In genomic region chr22:25564320-25564978, GRCh38 we compare ENCODE assay signal across 1 cellular context.
A peak's percentile ranks its signal among the peaks of the same experiment; 100 is the strongest.
TF ChIP-seq lines count a peak whose summit lies in the region.

Gene GRK3 (plus strand): TSS chr22:25564675. CDS start chr22:25565041, 366 bp downstream.

TF ChIP-seq in HepG2, 621 proteins besides CTCF, POLR2A, EP300 and RAD21 (continued from another document and continues in another):
- TF ChIP-seq ARID4A (CRISPR knock-in tag; IDR thresholded peaks at IDR 0.05; ENCODE audit: borderline replicate concordance): peak; percentile 32; the same call in 1 of the 2 replicates
- no peak for TF ChIP-seq LCORL (IDR thresholded peaks at IDR 0.05)
- TF ChIP-seq LCORL (CRISPR knock-in tag; IDR thresholded peaks at IDR 0.05): peak; percentile 8; the same call in 1 of the 2 replicates
- TF ChIP-seq MAF1 (CRISPR knock-in tag; IDR thresholded peaks at IDR 0.05; ENCODE audit: borderline replicate concordance): no peak
- TF ChIP-seq ZNF737 (CRISPR knock-in tag; IDR thresholded peaks at IDR 0.05; ENCODE audit: borderline replicate concordance): no peak
- no peak for TF ChIP-seq MTERF4 (CRISPR knock-in tag; IDR thresholded peaks at IDR 0.05)
- TF ChIP-seq ZNF891 (CRISPR knock-in tag; IDR thresholded peaks at IDR 0.05): peak; percentile 5; the same call in 1 of the 2 replicates
- TF ChIP-seq ZNF674 (CRISPR knock-in tag; IDR thresholded peaks at IDR 0.05; ENCODE audit: low read depth): no peak
- TF ChIP-seq ZBTB44 (CRISPR knock-in tag; IDR thresholded peaks at IDR 0.05): no peak
- TF ChIP-seq ZNF678 (CRISPR knock-in tag; IDR thresholded peaks at IDR 0.05): 0 out of 2 replicates have a peak, but pooled peaks have one; percentile 9
- no peak for TF ChIP-seq ZNF615 (CRISPR knock-in tag; IDR thresholded peaks at IDR 0.05; ENCODE audit: borderline replicate concordance)
- TF ChIP-seq GABPA (IDR thresholded peaks at IDR 0.05; ENCODE audit: low read depth, low read length): no peak
- no peak for TF ChIP-seq GABPA (CRISPR knock-in tag; IDR thresholded peaks at IDR 0.05; ENCODE audit: low read depth)
- TF ChIP-seq HNRNPL (IDR thresholded peaks at IDR 0.05; ENCODE audit: low read depth, low read length): no peak
- TF ChIP-seq SP4 (CRISPR knock-in tag; IDR thresholded peaks at IDR 0.05): 0 out of 2 replicates have a peak, but pooled peaks have one; percentile 41
- TF ChIP-seq ETS1 (CRISPR knock-in tag; IDR thresholded peaks at IDR 0.05): no peak
- TF ChIP-seq HES4 (CRISPR knock-in tag; IDR thresholded peaks at IDR 0.05; ENCODE audit: borderline replicate concordance): no peak
- TF ChIP-seq ZNF782 (CRISPR knock-in tag; IDR thresholded peaks at IDR 0.05; ENCODE audit: borderline replicate concordance): peak; percentile 32; the same call in 1 of the 2 replicates
- peak; percentile 45; the same call in 1 of the 2 replicates for TF ChIP-seq KMT2B (CRISPR knock-in tag; IDR thresholded peaks at IDR 0.05)
- no peak for TF ChIP-seq ZNF101 (CRISPR knock-in tag; IDR thresholded peaks at IDR 0.05; ENCODE audit: borderline replicate concordance, low read depth)
- TF ChIP-seq HMGA1 (CRISPR knock-in tag; conservative IDR thresholded peaks at IDR 0.05): no peak
- no peak for TF ChIP-seq ZNF775 (CRISPR knock-in tag; IDR thresholded peaks at IDR 0.05; ENCODE audit: borderline replicate concordance)
- TF ChIP-seq SOX5 (CRISPR knock-in tag; IDR thresholded peaks at IDR 0.05; ENCODE audit: borderline replicate concordance): no peak
- TF ChIP-seq HINFP (CRISPR knock-in tag; IDR thresholded peaks at IDR 0.05; ENCODE audit: low read depth): 0 out of 2 replicates have a peak, but pooled peaks have one; percentile 39
- no peak for TF ChIP-seq PLRG1 (conservative IDR thresholded peaks at IDR 0.05)
- 0 out of 2 replicates have a peak, but pooled peaks have one; percentile 8 for TF ChIP-seq HOXA3 (CRISPR knock-in tag; IDR thresholded peaks at IDR 0.05)
- no peak for TF ChIP-seq SMC3 (IDR thresholded peaks at IDR 0.05; ENCODE audit: low read length)
- peak; percentile 68 for TF ChIP-seq ZNF687 (CRISPR knock-in tag; IDR thresholded peaks at IDR 0.05)
- no peak for TF ChIP-seq ZNF354B (CRISPR knock-in tag; IDR thresholded peaks at IDR 0.05)
- peak; percentile 32; the same call in 1 of the 2 replicates for TF ChIP-seq ZC3H4 (CRISPR knock-in tag; IDR thresholded peaks at IDR 0.05; ENCODE audit: borderline replicate concordance)
- TF ChIP-seq ATF4 (CRISPR knock-in tag; IDR thresholded peaks at IDR 0.05): peak in 1 of 2 experiments; percentile 81; a peak in 2 of 4 replicates
- peak; percentile 68 for TF ChIP-seq GABPB1 (CRISPR knock-in tag; IDR thresholded peaks at IDR 0.05)
- TF ChIP-seq ZNF7 (CRISPR knock-in tag; IDR thresholded peaks at IDR 0.05): no peak
- TF ChIP-seq SP5 (CRISPR knock-in tag; IDR thresholded peaks at IDR 0.05; ENCODE audit: borderline replicate concordance, low read depth): 0 out of 2 replicates have a peak, but pooled peaks have one; percentile 52
- no peak for TF ChIP-seq IRF2 (CRISPR knock-in tag; IDR thresholded peaks at IDR 0.05)
- TF ChIP-seq HNF4G (IDR thresholded peaks at IDR 0.05; ENCODE audit: borderline replicate concordance, low read depth, low read length): peak; percentile 64; the same call in 1 of the 2 replicates
- no peak for TF ChIP-seq HNF4G (CRISPR knock-in tag; IDR thresholded peaks at IDR 0.05; ENCODE audit: borderline replicate concordance, low read depth)
- TF ChIP-seq HNRNPLL (IDR thresholded peaks at IDR 0.05; ENCODE audit: low read depth, low read length, poor library complexity, severe bottlenecking): peak; percentile 29
- 0 out of 2 replicates have a peak, but pooled peaks have one; percentile 19 for TF ChIP-seq ZNF589 (CRISPR knock-in tag; conservative IDR thresholded peaks at IDR 0.05)
- no peak for TF ChIP-seq CENPBD1 (CRISPR knock-in tag; IDR thresholded peaks at IDR 0.05; ENCODE audit: borderline replicate concordance, low read depth)
- peak; percentile 58 for TF ChIP-seq MAX (IDR thresholded peaks at IDR 0.05)
- TF ChIP-seq SIX4 (CRISPR knock-in tag; IDR thresholded peaks at IDR 0.05): no peak
- TF ChIP-seq ETV6 (CRISPR knock-in tag; conservative IDR thresholded peaks at IDR 0.05): no peak
- TF ChIP-seq ZBED4 (CRISPR knock-in tag; IDR thresholded peaks at IDR 0.05; ENCODE audit: borderline replicate concordance): no peak
- no peak for TF ChIP-seq SMAD1 (CRISPR knock-in tag; IDR thresholded peaks at IDR 0.05; ENCODE audit: borderline replicate concordance, low read depth)
